In the genomic region with DNA sequence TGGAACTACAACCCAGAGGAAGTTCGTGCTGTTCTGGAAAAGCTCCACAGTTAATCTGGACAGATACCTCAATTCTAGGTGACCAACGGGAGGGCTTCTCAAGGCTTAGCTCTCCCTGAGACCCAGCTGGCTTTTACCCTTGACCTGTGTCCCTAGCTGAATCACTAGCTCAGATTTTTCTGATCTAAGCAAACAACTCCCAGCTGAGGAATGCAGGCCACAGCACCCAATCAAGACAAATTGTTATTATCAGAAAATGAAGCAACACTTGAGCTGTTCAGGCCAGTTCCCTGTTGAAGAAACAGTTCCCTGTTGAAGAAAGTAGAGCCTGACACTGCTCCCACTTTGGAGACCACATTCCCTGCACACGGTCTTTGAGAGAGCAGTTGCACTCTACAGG, we compare ENCODE assay signal across 1 cellular context.
TF ChIP-seq lines count a peak whose summit lies in the region.

No MANE protein-coding gene starts in this region.

TF ChIP-seq in HepG2, 621 proteins besides CTCF, POLR2A, EP300 and RAD21:
- TF ChIP-seq HNF4A (CRISPR knock-in tag; IDR thresholded peaks at IDR 0.05) (peak; percentile 43; the same call in 1 of the 2 replicates), HMG20A (CRISPR knock-in tag; IDR thresholded peaks at IDR 0.05; ENCODE audit: borderline replicate concordance) (peak; percentile 81; the same call in 1 of the 2 replicates), TBX2 (CRISPR knock-in tag; IDR thresholded peaks at IDR 0.05; ENCODE audit: borderline replicate concordance) (peak; percentile 28; the same call in 1 of the 2 replicates), HNF4G (IDR thresholded peaks at IDR 0.05; ENCODE audit: borderline replicate concordance, low read depth, low read length) (peak; percentile 7; the same call in 1 of the 2 replicates), HNF4G (CRISPR knock-in tag; IDR thresholded peaks at IDR 0.05; ENCODE audit: borderline replicate concordance, low read depth) (no peak), NR2F2 (IDR thresholded peaks at IDR 0.05; ENCODE audit: borderline replicate concordance, low read depth) (peak; percentile 63; the same call in 1 of the 2 replicates), DPF2 (CRISPR knock-in tag; IDR thresholded peaks at IDR 0.05; ENCODE audit: borderline replicate concordance, low read depth) (0 out of 2 replicates have a peak, but pooled peaks have one; percentile 9), CEBPB (IDR thresholded peaks at IDR 0.05; ENCODE audit: borderline replicate concordance, low read depth, low read length) (peak; percentile 59; the same call in 1 of the 2 replicates), MIER3 (CRISPR knock-in tag; IDR thresholded peaks at IDR 0.05; ENCODE audit: borderline replicate concordance) (no peak), FOXA3 (CRISPR knock-in tag; IDR thresholded peaks at IDR 0.05) (peak; percentile 50), PPARG (CRISPR knock-in tag; conservative IDR thresholded peaks at IDR 0.05) (0 out of 2 replicates have a peak, but pooled peaks have one; percentile 21), FOXA1 (IDR thresholded peaks at IDR 0.05) (no peak), FOXA1 (CRISPR knock-in tag; IDR thresholded peaks at IDR 0.05) (peak; percentile 51), RXRB (CRISPR knock-in tag; IDR thresholded peaks at IDR 0.05; ENCODE audit: borderline replicate concordance) (peak; percentile 30; the same call in 1 of the 2 replicates), HDAC1 (CRISPR knock-in tag; IDR thresholded peaks at IDR 0.05) (peak; percentile 24; the same call in 1 of the 2 replicates), SOX6 (IDR thresholded peaks at IDR 0.05) (no peak), SOX6 (CRISPR knock-in tag; IDR thresholded peaks at IDR 0.05) (peak; percentile 40; the same call in 1 of the 2 replicates), GFI1 (CRISPR knock-in tag; IDR thresholded peaks at IDR 0.05; ENCODE audit: borderline replicate concordance) (peak; percentile 99), NR2F6 (IDR thresholded peaks at IDR 0.05) (peak; percentile 81), NR2F6 (CRISPR knock-in tag; IDR thresholded peaks at IDR 0.05) (peak; percentile 81), ZFP36L1 (CRISPR knock-in tag; IDR thresholded peaks at IDR 0.05) (no peak), JUND (CRISPR knock-in tag; IDR thresholded peaks at IDR 0.05) (0 out of 2 replicates have a peak, but pooled peaks have one; percentile 31), ZBTB3 (CRISPR knock-in tag; IDR thresholded peaks at IDR 0.05; ENCODE audit: borderline replicate concordance, low read depth) (no peak), ZFP37 (CRISPR knock-in tag; IDR thresholded peaks at IDR 0.05; ENCODE audit: borderline replicate concordance) (no peak), HMG20B (CRISPR knock-in tag; conservative IDR thresholded peaks at IDR 0.05) (peak; percentile 97), PHF21A (CRISPR knock-in tag; IDR thresholded peaks at IDR 0.05) (peak; percentile 67; the same call in 1 of the 2 replicates), GATAD2A (CRISPR knock-in tag; IDR thresholded peaks at IDR 0.05) (peak; percentile 25; the same call in 1 of the 2 replicates), NR2F1 (CRISPR knock-in tag; IDR thresholded peaks at IDR 0.05) (peak; percentile 56 to 85; a peak in 3 of 4 replicates), ZNF879 (CRISPR knock-in tag; IDR thresholded peaks at IDR 0.05) (no peak), HDAC2 (CRISPR knock-in tag; IDR thresholded peaks at IDR 0.05) (peak; percentile 50; the same call in 1 of the 2 replicates), FOSL2 (CRISPR knock-in tag; IDR thresholded peaks at IDR 0.05) (peak; percentile 72), SOX13 (IDR thresholded peaks at IDR 0.05) (no peak), SOX13 (CRISPR knock-in tag; conservative IDR thresholded peaks at IDR 0.05 in 1 of 2, IDR thresholded peaks at IDR 0.05 in 1 of 2) (peak in 1 of 2 experiments; percentile 29; a peak in 1 of 4 replicates), ZNF382 (CRISPR knock-in tag; IDR thresholded peaks at IDR 0.05; ENCODE audit: borderline replicate concordance) (no peak), NCOA2 (CRISPR knock-in tag; IDR thresholded peaks at IDR 0.05) (peak; percentile 17; the same call in 1 of the 2 replicates), SALL1 (CRISPR knock-in tag; IDR thresholded peaks at IDR 0.05) (peak; percentile 44), RARA (CRISPR knock-in tag; IDR thresholded peaks at IDR 0.05) (peak; percentile 41), CEBPG (CRISPR knock-in tag; IDR thresholded peaks at IDR 0.05) (peak; percentile 65), FOXO1 (CRISPR knock-in tag; IDR thresholded peaks at IDR 0.05) (0 out of 2 replicates have a peak, but pooled peaks have one; percentile 20), TEAD3 (CRISPR knock-in tag; optimal IDR thresholded peaks at IDR 0.05; ENCODE audit: borderline replicate concordance) (peak; percentile 75)
- TF ChIP-seq, protein P1, sequence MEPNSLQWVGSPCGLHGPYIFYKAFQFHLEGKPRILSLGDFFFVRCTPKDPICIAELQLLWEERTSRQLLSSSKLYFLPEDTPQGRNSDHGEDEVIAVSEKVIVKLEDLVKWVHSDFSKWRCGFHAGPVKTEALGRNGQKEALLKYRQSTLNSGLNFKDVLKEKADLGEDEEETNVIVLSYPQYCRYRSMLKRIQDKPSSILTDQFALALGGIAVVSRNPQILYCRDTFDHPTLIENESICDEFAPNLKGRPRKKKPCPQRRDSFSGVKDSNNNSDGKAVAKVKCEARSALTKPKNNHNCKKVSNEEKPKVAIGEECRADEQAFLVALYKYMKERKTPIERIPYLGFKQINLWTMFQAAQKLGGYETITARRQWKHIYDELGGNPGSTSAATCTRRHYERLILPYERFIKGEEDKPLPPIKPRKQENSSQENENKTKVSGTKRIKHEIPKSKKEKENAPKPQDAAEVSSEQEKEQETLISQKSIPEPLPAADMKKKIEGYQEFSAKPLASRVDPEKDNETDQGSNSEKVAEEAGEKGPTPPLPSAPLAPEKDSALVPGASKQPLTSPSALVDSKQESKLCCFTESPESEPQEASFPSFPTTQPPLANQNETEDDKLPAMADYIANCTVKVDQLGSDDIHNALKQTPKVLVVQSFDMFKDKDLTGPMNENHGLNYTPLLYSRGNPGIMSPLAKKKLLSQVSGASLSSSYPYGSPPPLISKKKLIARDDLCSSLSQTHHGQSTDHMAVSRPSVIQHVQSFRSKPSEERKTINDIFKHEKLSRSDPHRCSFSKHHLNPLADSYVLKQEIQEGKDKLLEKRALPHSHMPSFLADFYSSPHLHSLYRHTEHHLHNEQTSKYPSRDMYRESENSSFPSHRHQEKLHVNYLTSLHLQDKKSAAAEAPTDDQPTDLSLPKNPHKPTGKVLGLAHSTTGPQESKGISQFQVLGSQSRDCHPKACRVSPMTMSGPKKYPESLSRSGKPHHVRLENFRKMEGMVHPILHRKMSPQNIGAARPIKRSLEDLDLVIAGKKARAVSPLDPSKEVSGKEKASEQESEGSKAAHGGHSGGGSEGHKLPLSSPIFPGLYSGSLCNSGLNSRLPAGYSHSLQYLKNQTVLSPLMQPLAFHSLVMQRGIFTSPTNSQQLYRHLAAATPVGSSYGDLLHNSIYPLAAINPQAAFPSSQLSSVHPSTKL (CRISPR knock-in tag; IDR thresholded peaks at IDR 0.05) = peak; percentile 55; the same call in 1 of the 2 replicates
- TF ChIP-seq, protein P2, sequence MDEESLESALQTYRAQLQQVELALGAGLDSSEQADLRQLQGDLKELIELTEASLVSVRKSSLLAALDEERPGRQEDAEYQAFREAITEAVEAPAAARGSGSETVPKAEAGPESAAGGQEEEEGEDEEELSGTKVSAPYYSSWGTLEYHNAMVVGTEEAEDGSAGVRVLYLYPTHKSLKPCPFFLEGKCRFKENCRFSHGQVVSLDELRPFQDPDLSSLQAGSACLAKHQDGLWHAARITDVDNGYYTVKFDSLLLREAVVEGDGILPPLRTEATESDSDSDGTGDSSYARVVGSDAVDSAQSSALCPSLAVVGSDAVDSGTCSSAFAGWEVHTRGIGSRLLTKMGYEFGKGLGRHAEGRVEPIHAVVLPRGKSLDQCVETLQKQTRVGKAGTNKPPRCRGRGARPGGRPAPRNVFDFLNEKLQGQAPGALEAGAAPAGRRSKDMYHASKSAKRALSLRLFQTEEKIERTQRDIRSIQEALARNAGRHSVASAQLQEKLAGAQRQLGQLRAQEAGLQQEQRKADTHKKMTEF (CRISPR knock-in tag; IDR thresholded peaks at IDR 0.05) = no peak
- TF ChIP-seq, protein P3, sequence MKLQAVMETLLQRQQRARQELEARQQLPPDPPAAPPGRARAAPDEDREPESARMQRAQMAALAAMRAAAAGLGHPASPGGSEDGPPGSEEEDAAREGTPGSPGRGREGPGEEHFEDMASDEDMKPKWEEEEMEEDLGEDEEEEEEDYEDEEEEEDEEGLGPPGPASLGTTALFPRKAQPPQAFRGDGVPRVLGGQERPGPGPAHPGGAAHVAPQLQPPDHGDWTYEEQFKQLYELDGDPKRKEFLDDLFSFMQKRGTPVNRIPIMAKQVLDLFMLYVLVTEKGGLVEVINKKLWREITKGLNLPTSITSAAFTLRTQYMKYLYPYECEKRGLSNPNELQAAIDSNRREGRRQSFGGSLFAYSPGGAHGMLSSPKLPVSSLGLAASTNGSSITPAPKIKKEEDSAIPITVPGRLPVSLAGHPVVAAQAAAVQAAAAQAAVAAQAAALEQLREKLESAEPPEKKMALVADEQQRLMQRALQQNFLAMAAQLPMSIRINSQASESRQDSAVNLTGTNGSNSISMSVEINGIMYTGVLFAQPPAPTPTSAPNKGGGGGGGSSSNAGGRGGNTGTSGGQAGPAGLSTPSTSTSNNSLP (IDR thresholded peaks at IDR 0.05; ENCODE audit: low read depth, low read length) = peak; percentile 70
- TF ChIP-seq, protein P4, sequence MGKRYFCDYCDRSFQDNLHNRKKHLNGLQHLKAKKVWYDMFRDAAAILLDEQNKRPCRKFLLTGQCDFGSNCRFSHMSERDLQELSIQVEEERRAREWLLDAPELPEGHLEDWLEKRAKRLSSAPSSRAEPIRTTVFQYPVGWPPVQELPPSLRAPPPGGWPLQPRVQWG (CRISPR knock-in tag; IDR thresholded peaks at IDR 0.05; ENCODE audit: borderline replicate concordance, low read depth) = no peak
- TF ChIP-seq, protein P5, sequence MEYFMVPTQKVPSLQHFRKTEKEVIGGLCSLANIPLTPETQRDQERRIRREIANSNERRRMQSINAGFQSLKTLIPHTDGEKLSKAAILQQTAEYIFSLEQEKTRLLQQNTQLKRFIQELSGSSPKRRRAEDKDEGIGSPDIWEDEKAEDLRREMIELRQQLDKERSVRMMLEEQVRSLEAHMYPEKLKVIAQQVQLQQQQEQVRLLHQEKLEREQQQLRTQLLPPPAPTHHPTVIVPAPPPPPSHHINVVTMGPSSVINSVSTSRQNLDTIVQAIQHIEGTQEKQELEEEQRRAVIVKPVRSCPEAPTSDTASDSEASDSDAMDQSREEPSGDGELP (IDR thresholded peaks at IDR 0.05; ENCODE audit: borderline replicate concordance, low read depth) = peak; percentile 78; the same call in 1 of the 2 replicates
- TF ChIP-seq, protein P6, sequence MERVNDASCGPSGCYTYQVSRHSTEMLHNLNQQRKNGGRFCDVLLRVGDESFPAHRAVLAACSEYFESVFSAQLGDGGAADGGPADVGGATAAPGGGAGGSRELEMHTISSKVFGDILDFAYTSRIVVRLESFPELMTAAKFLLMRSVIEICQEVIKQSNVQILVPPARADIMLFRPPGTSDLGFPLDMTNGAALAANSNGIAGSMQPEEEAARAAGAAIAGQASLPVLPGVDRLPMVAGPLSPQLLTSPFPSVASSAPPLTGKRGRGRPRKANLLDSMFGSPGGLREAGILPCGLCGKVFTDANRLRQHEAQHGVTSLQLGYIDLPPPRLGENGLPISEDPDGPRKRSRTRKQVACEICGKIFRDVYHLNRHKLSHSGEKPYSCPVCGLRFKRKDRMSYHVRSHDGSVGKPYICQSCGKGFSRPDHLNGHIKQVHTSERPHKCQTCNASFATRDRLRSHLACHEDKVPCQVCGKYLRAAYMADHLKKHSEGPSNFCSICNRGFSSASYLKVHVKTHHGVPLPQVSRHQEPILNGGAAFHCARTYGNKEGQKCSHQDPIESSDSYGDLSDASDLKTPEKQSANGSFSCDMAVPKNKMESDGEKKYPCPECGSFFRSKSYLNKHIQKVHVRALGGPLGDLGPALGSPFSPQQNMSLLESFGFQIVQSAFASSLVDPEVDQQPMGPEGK (CRISPR knock-in tag; IDR thresholded peaks at IDR 0.05) = 0 out of 2 replicates have a peak, but pooled peaks have one; percentile 23
- TF ChIP-seq, protein P7, sequence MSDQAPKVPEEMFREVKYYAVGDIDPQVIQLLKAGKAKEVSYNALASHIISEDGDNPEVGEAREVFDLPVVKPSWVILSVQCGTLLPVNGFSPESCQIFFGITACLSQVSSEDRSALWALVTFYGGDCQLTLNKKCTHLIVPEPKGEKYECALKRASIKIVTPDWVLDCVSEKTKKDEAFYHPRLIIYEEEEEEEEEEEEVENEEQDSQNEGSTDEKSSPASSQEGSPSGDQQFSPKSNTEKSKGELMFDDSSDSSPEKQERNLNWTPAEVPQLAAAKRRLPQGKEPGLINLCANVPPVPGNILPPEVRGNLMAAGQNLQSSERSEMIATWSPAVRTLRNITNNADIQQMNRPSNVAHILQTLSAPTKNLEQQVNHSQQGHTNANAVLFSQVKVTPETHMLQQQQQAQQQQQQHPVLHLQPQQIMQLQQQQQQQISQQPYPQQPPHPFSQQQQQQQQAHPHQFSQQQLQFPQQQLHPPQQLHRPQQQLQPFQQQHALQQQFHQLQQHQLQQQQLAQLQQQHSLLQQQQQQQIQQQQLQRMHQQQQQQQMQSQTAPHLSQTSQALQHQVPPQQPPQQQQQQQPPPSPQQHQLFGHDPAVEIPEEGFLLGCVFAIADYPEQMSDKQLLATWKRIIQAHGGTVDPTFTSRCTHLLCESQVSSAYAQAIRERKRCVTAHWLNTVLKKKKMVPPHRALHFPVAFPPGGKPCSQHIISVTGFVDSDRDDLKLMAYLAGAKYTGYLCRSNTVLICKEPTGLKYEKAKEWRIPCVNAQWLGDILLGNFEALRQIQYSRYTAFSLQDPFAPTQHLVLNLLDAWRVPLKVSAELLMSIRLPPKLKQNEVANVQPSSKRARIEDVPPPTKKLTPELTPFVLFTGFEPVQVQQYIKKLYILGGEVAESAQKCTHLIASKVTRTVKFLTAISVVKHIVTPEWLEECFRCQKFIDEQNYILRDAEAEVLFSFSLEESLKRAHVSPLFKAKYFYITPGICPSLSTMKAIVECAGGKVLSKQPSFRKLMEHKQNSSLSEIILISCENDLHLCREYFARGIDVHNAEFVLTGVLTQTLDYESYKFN (CRISPR knock-in tag; conservative IDR thresholded peaks at IDR 0.05) = 0 out of 2 replicates have a peak, but pooled peaks have one; percentile 32
- TF ChIP-seq, protein P8, sequence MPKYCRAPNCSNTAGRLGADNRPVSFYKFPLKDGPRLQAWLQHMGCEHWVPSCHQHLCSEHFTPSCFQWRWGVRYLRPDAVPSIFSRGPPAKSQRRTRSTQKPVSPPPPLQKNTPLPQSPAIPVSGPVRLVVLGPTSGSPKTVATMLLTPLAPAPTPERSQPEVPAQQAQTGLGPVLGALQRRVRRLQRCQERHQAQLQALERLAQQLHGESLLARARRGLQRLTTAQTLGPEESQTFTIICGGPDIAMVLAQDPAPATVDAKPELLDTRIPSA (CRISPR knock-in tag; IDR thresholded peaks at IDR 0.05; ENCODE audit: borderline replicate concordance) = no peak
TF ChIP-seq in HepG2: peak in this region for 34.
